Comparison of ENCODE assay signal across 8 cellular contexts in genomic region chr1:229507951-229508822, GRCh38. TPM values are rescaled to one million over a fixed set of nuclear protein-coding genes. Genes with fewer than 3 reads are reported as not detected.
A peak's percentile ranks its signal among the peaks of the same experiment; 100 is the strongest.
DNase-seq lines count a peak whose midpoint lies in the region; TF ChIP-seq lines count a peak whose summit lies in the region.

Gene NUP133 (minus strand): TSS chr1:229508341. CDS start chr1:229508249, 92 bp downstream.

- peaks cover 0 to 27% of the 10 kb centered on the region in 2 donors for H3K36me3 ChIP-seq in neuronal stem cell (replicated peaks in 1 of 2; ENCODE audit: control insufficient read depth in 2 of 2, insufficient read depth in 2 of 2, low read length in 2 of 2)

- H4K8ac ChIP-seq in neuronal stem cell (ENCODE audit: low read depth, low read length): peak within 1 kb of the TSS; percentile 89

- H3K4me2 ChIP-seq in neuronal stem cell (ENCODE audit: insufficient read depth, low read length, poor library complexity, severe bottlenecking): peak within 1 kb of the TSS; percentile 63

- CTCF ChIA-PET in HEK293T (lab: Yijun Ruan, JAX): interaction anchor here (0.5 kb wide), 1 partner anchor 278 kb away, joined by 3 read pairs; no protein-coding TSS in a partner anchor

- no peaks in the 10 kb centered on the region for H3K79me1 ChIP-seq in neuronal stem cell (ENCODE audit: low read depth, low read length)

- peak within 1 kb of the TSS; percentile 68 to 91 for H3K4me3 ChIP-seq in neuronal stem cell (ENCODE audit: low read length in 2 of 2)

- peak within 1 kb of the TSS; percentile 88 for H3K18ac ChIP-seq in neuronal stem cell (ENCODE audit: low read length)

- POLR2A ChIA-PET in HEK293T (lab: Yijun Ruan, JAX): interaction anchor here (0.6 to 3.3 kb wide), 39 partner anchors 10 to 1038 kb away, joined by 3 to 33 read pairs (median 4); partner anchors contain the start of genes ABCB10, CCSAP, RAB4A and TAF5L

- peak within 1 kb of the TSS; percentile 74 for H3K27ac ChIP-seq in neuronal stem cell (replicated peaks; ENCODE audit: low read length)

- in situ Hi-C loops in SK-MEL-5 (cut with HindIII; ENCODE audit: low pct_unique_long_range_greater_than_20kb, low sequenced_read_pairs): no loop called here

- no CpG with 5 or more reads among the region's 65 CpGs for WGBS in neuronal stem cell (ENCODE audit: extremely low coverage in 2 of 2, insufficient read length in 2 of 2, insufficient replicate concordance in 1 of 2), 2 donors

- peak within 1 kb of the TSS; percentile 50 for H3K9ac ChIP-seq in neuronal stem cell (ENCODE audit: low read depth, low read length, poor library complexity)

- H3K14ac ChIP-seq in neuronal stem cell (ENCODE audit: low read length): no peak within 1 kb of the TSS

- no peak within 1 kb of the TSS for H3K4ac ChIP-seq in neuronal stem cell (ENCODE audit: low read length)

- peak within 1 kb of the TSS; percentile 72 for H2BK5ac ChIP-seq in neuronal stem cell (ENCODE audit: low read length)

- no peak within 1 kb of the TSS for H2AK5ac ChIP-seq in neuronal stem cell (ENCODE audit: low read depth, low read length)

- no peak within 1 kb of the TSS for H4K91ac ChIP-seq in neuronal stem cell (ENCODE audit: low read depth, low read length, poor library complexity)

- no peak within 1 kb of the TSS for H2BK12ac ChIP-seq in neuronal stem cell (ENCODE audit: low read length)

- peak within 1 kb of the TSS; percentile 90 for H2AFZ ChIP-seq in neuronal stem cell (ENCODE audit: low read length)

- TF ChIP-seq CTCF in subcutaneous adipose tissue (IDR thresholded peaks at IDR 0.05; ENCODE audit: low read depth): no peak

- peak within 1 kb of the TSS; percentile 67 for H3K23ac ChIP-seq in neuronal stem cell (ENCODE audit: low read depth, low read length, poor library complexity)

- no peak within 1 kb of the TSS for H2BK120ac ChIP-seq in neuronal stem cell (ENCODE audit: low read depth, low read length)

- H3K27me3 ChIP-seq in neuronal stem cell (ENCODE audit: control insufficient read depth in 3 of 3, insufficient read depth in 3 of 3, low read depth in 1 of 3, low read length in 3 of 3): no peaks in the 10 kb centered on the region

- no peak within 1 kb of the TSS for H2BK15ac ChIP-seq in neuronal stem cell (ENCODE audit: low read length)

- H3K9me3 ChIP-seq in neuronal stem cell (replicated peaks in 1 of 2; ENCODE audit: control insufficient read depth in 2 of 2, insufficient read depth in 1 of 2, low read depth in 1 of 2, low read length in 2 of 2): no peaks in the 10 kb centered on the region

- peaks cover 0 to 5% of the 10 kb centered on the region in 2 donors for H3K4me1 ChIP-seq in neuronal stem cell (ENCODE audit: control insufficient read depth in 2 of 2, insufficient read depth in 1 of 2, low read depth in 1 of 2, low read length in 2 of 2)

- DNase-seq in GF-D8 (lab: John Stamatoyannopoulos, UW) (peak; percentile 88), HEK293T (ENCODE audit: extremely low spot score) (peak; percentile 99), MV-4-11 (lab: John Stamatoyannopoulos, UW) (peak; percentile 92), SK-MEL-5 (ENCODE audit: low read depth, low spot score) (peak; percentile 97), foreskin melanocyte (peak; percentile 94), neuronal stem cell (ENCODE audit: low spot score) (peak; percentile 98)
- peak; percentile 99 for DNase-seq in activated naive CD4-positive, alpha-beta T cell treated with Interleukin-2 at 50 U/mL for 16 hours

TF ChIP-seq in HEK293T, 16 proteins besides CTCF, POLR2A, EP300 and RAD21:
- TF ChIP-seq ELF4 (IDR thresholded peaks at IDR 0.05): peak; percentile 69
- TF ChIP-seq L3MBTL2 (conservative IDR thresholded peaks at IDR 0.05): no peak
- TF ChIP-seq SP1 (IDR thresholded peaks at IDR 0.05): no peak

RNA-seq across cellular contexts. Expression of gene NUP133, which starts in this region (rescaled TPM):
- 43.3 and 44.5 TPM in 2 replicates for total RNA-seq in SK-MEL-5 (2014; rRNA removed; shearing (Covaris generic))
- 19.3 and 32.2 TPM in 2 replicates for polyA plus RNA-seq in SK-MEL-5 (2015; cell fraction: cytosol; rRNA removed)
- 55.2 and 56.9 TPM in 2 replicates for polyA plus RNA-seq in SK-MEL-5 (2015; cell fraction: nucleus; rRNA removed)
- polyA plus RNA-seq in neuronal stem cell (2013, experiment 1 of 2): 22.6 TPM
- 24.2 TPM for polyA plus RNA-seq in neuronal stem cell (2013, experiment 2 of 2)
- total RNA-seq in subcutaneous adipose tissue: 10 to 100 TPM; 22.6 to 52.5 (median 25.8) TPM

Comparison
In these comparisons a context has a peak if more than half of its experiments do, and no peak if none do; other contexts are left out.
1. Peak in every context shown above with its lines: DNase-seq, H3K4me3 ChIP-seq and H3K27ac ChIP-seq.